Comparison of ENCODE assay signal across 2 cellular contexts in genomic region chr22:19094393-19094997, GRCh38.
TF ChIP-seq lines count a peak whose summit lies in the region.

No MANE protein-coding gene starts in this region.

TF ChIP-seq in HEK293, 187 proteins besides CTCF, POLR2A, EP300 and RAD21:
- peak; percentile 77 for TF ChIP-seq ZNF146 (tag by site-specific recombination; IDR thresholded peaks at IDR 0.05)
- no peak for TF ChIP-seq ZNF692 (tag by site-specific recombination; IDR thresholded peaks at IDR 0.05)
- TF ChIP-seq ZNF518A (tag by site-specific recombination; conservative IDR thresholded peaks at IDR 0.05; ENCODE audit: low read depth) = no peak
- no peak for TF ChIP-seq ZNF571 (tag by site-specific recombination; IDR thresholded peaks at IDR 0.05)
- no peak for TF ChIP-seq PRDM1 (tag by site-specific recombination; IDR thresholded peaks at IDR 0.05)
- no peak for TF ChIP-seq ZNF701 (tag by site-specific recombination; IDR thresholded peaks at IDR 0.05)
- TF ChIP-seq ZNF433 (tag by site-specific recombination; IDR thresholded peaks at IDR 0.05; ENCODE audit: low read depth) = no peak
TF ChIP-seq in HEK293: peak in this region for 1.

TF ChIP-seq in K562, 482 proteins besides CTCF, POLR2A, EP300 and RAD21:
- TF ChIP-seq DEAF1 (CRISPR knock-in tag; IDR thresholded peaks at IDR 0.05) (0 out of 2 replicates have a peak, but pooled peaks have one; percentile 12), ATF6 (CRISPR knock-in tag; IDR thresholded peaks at IDR 0.05) (0 out of 2 replicates have a peak, but pooled peaks have one; percentile 42), ZBTB40 (IDR thresholded peaks at IDR 0.05) (no peak), ZBTB40 (CRISPR knock-in tag; IDR thresholded peaks at IDR 0.05) (0 out of 2 replicates have a peak, but pooled peaks have one; percentile 15), TCF15 (CRISPR knock-in tag; IDR thresholded peaks at IDR 0.05) (0 out of 2 replicates have a peak, but pooled peaks have one; percentile 3), ZNF354B (CRISPR knock-in tag; IDR thresholded peaks at IDR 0.05) (peak; percentile 72), TRIM24 (IDR thresholded peaks at IDR 0.05) (0 out of 4 replicates have a peak, but pooled peaks of 1 of the 2 experiments have one; percentile 11), ZNF77 (CRISPR knock-in tag; IDR thresholded peaks at IDR 0.05) (no peak), NCOA4 (IDR thresholded peaks at IDR 0.05; ENCODE audit: partially characterized antibody) (no peak), ZFP91 (CRISPR knock-in tag; IDR thresholded peaks at IDR 0.05) (no peak), ZNF507 (tag; conservative IDR thresholded peaks at IDR 0.05) (peak; percentile 93)
